Comparison of ENCODE assay signal across 25 cellular contexts in genomic region chr12:128073937-128074336, GRCh38.
DNase-seq lines count a peak whose midpoint lies in the region; ATAC-seq and TF ChIP-seq lines count a peak whose summit lies in the region.
"Had no signal": no experiment of that assay in that cellular context is flagged by ENCODE, and none has a peak within 500 bp of the region (broad histone marks: within the 10 kb centered on the region; RNA-seq: fewer than 3 reads in every experiment).

No MANE protein-coding gene starts in this region.

- no peak overlapping the region for H3K4me2 ChIP-seq in smooth muscle cell
- H3K4me2 ChIP-seq: BLaER1 had no signal

- H3K9ac ChIP-seq in colonic mucosa (ENCODE audit: low read depth in 2 of 2, low read length in 2 of 2) (no peak overlapping the region), smooth muscle cell (ENCODE audit: low read depth) (no peak overlapping the region)
- H3K9ac ChIP-seq: BLaER1 had no signal

- H3F3A ChIP-seq in smooth muscle cell (ENCODE audit: low read depth): peaks cover 9% of the 10 kb centered on the region

- H3K4me1 ChIP-seq in colonic mucosa: no peaks in the 10 kb centered on the region
- no peaks in the 10 kb centered on the region for H3K4me1 ChIP-seq in esophagus muscularis mucosa
- H3K4me1 ChIP-seq in smooth muscle cell (ENCODE audit: low read depth): peaks cover 5% of the 10 kb centered on the region
- H3K4me1 ChIP-seq: BE2C, BLaER1 had no signal

- H3K4me1 Mint-ChIP-seq in osteocyte (ENCODE audit: unreplicated experiment): peaks cover 5% of the 10 kb centered on the region
- H3K4me1 Mint-ChIP-seq: CD14-positive monocyte; CD4-positive, alpha-beta memory T cell; CD4-positive, CD25-positive, alpha-beta regulatory T cell; CD8-positive, alpha-beta memory T cell had no signal

- TF ChIP-seq CTCF in colonic mucosa (IDR thresholded peaks at IDR 0.05) (no peak), esophagus muscularis mucosa (IDR thresholded peaks at IDR 0.05) (no peak), osteocyte (IDR thresholded peaks at IDR 0.05) (no peak), WERI-Rb-1 (IDR thresholded peaks at IDR 0.05; ENCODE audit: low read depth, low read length) (no peak), smooth muscle cell (IDR thresholded peaks at IDR 0.05; ENCODE audit: borderline replicate concordance, insufficient read depth, poor library complexity, severe bottlenecking) (no peak)

- H3K4me3 Mint-ChIP-seq in osteocyte (ENCODE audit: unreplicated experiment): no peak overlapping the region
- H3K4me3 Mint-ChIP-seq: CD14-positive monocyte; CD4-positive, alpha-beta memory T cell; CD4-positive, CD25-positive, alpha-beta regulatory T cell; CD8-positive, alpha-beta memory T cell had no signal

- TF ChIP-seq POLR2A in esophagus muscularis mucosa (IDR thresholded peaks at IDR 0.05; ENCODE audit: low read depth): no peak

- WGBS in esophagus muscularis mucosa: 80% methylated on average over 13 of the region's 13 CpGs
- 90% methylated on average over 13 of the region's 13 CpGs for WGBS in smooth muscle cell (ENCODE audit: low lambda C conversion rate)

- no peaks in the 10 kb centered on the region for H4K20me1 ChIP-seq in smooth muscle cell (ENCODE audit: low read depth)
- H4K20me1 ChIP-seq: BLaER1 had no signal

- H3K79me2 ChIP-seq in smooth muscle cell (ENCODE audit: low read depth): no peaks in the 10 kb centered on the region

- H3K27ac Mint-ChIP-seq in osteocyte (ENCODE audit: unreplicated experiment): no peak overlapping the region
- H3K27ac Mint-ChIP-seq: CD14-positive monocyte; CD4-positive, alpha-beta memory T cell; CD4-positive, CD25-positive, alpha-beta regulatory T cell had no signal

- H3K27me3 ChIP-seq in colonic mucosa: no peaks in the 10 kb centered on the region
- peaks cover 0 to 9% (median 0%) of the 10 kb centered on the region in 4 donors for H3K27me3 ChIP-seq in esophagus muscularis mucosa
- no peaks in the 10 kb centered on the region for H3K27me3 ChIP-seq in WERI-Rb-1 (ENCODE audit: insufficient read depth, low read depth, severe bottlenecking)
- H3K27me3 ChIP-seq in smooth muscle cell (ENCODE audit: low read depth): no peaks in the 10 kb centered on the region
- H3K27me3 ChIP-seq: BE2C, BLaER1 had no signal

- H3K36me3 ChIP-seq in colonic mucosa (no peaks in the 10 kb centered on the region), esophagus muscularis mucosa (no peaks in the 10 kb centered on the region), WERI-Rb-1 (no peaks in the 10 kb centered on the region), smooth muscle cell (ENCODE audit: low read depth) (no peaks in the 10 kb centered on the region)
- H3K36me3 ChIP-seq: BE2C, BLaER1 had no signal

- no peak overlapping the region for H2AFZ ChIP-seq in smooth muscle cell (ENCODE audit: low read depth)

- ATAC-seq in GM18907 (IDR thresholded peaks at IDR 0.05; ENCODE audit: unreplicated experiment): no peak
- ATAC-seq: GM12878 had no signal

- intact Hi-C loops in colonic mucosa (cut with DNase I): no loop called here
- intact Hi-C loops in esophagus muscularis mucosa (cut with DNase I): no loop called here

- no peaks in the 10 kb centered on the region for H3K9me3 Mint-ChIP-seq in osteocyte (ENCODE audit: unreplicated experiment)

- H3K9me3 ChIP-seq in colonic mucosa (no peaks in the 10 kb centered on the region), esophagus muscularis mucosa (peaks cover 0 to 10% (median 4%) of the 10 kb centered on the region in 4 donors), WERI-Rb-1 (ENCODE audit: severe bottlenecking) (peaks cover 3% of the 10 kb centered on the region), smooth muscle cell (replicated peaks; ENCODE audit: low read depth) (no peaks in the 10 kb centered on the region)

- no peak overlapping the region for H3K4me3 ChIP-seq in colonic mucosa
- H3K4me3 ChIP-seq in esophagus muscularis mucosa: no peak overlapping the region
- H3K4me3 ChIP-seq in WERI-Rb-1 (ENCODE audit: low read depth, low read length): no peak overlapping the region
- H3K4me3 ChIP-seq in smooth muscle cell: no peak overlapping the region
- H3K4me3 ChIP-seq: BLaER1, GM12878 had no signal

- no peak for TF ChIP-seq EP300 in esophagus muscularis mucosa (IDR thresholded peaks at IDR 0.05)

- no peaks in the 10 kb centered on the region for H3K36me3 Mint-ChIP-seq in osteocyte (ENCODE audit: unreplicated experiment)
- H3K36me3 Mint-ChIP-seq: CD14-positive monocyte; CD4-positive, alpha-beta memory T cell; CD4-positive, CD25-positive, alpha-beta regulatory T cell; CD8-positive, alpha-beta memory T cell had no signal

- H3K27me3 Mint-ChIP-seq in osteocyte (ENCODE audit: unreplicated experiment): no peaks in the 10 kb centered on the region
- H3K27me3 Mint-ChIP-seq: CD4-positive, alpha-beta memory T cell; CD4-positive, CD25-positive, alpha-beta regulatory T cell had no signal

- DNase-seq in colonic mucosa: peak; percentile 5
- peak; percentile 45 for DNase-seq in esophagus muscularis mucosa (ENCODE audit: extremely low spot score)
- peak; percentile 54 for DNase-seq in osteocyte (ENCODE audit: extremely low spot score, unreplicated experiment)
- DNase-seq in WERI-Rb-1: no peak
- no peak for DNase-seq in smooth muscle cell (lab: John Stamatoyannopoulos, UW; ENCODE audit: unreplicated experiment)
- DNase-seq in NCI-H1048 (lab: John Stamatoyannopoulos, UW): no peak
- DNase-seq: 8988T; ACHN; BE2C; C1 segment of cervical spinal cord; CD4-positive, alpha-beta memory T cell; CD4-positive, CD25-positive, alpha-beta regulatory T cell; CD8-positive, alpha-beta memory T cell; COR-L47; DMS 273 treated with DMSO at 0.1 percent for 48 hours; DMS153; DMS53; DMS79; DND-41; EL; GDM1 had no signal

- H3K27ac ChIP-seq in colonic mucosa (no peak overlapping the region), esophagus muscularis mucosa (replicated peaks in 1 of 4) (no peak overlapping the region), WERI-Rb-1 (no peak overlapping the region), smooth muscle cell (ENCODE audit: low read depth) (no peak overlapping the region)
- H3K27ac ChIP-seq: BLaER1 had no signal

Comparison
In these comparisons a context has a peak if more than half of its experiments do, and no peak if none do; other contexts are left out.
1. DNase-seq: peak in colonic mucosa (single experiment), esophagus muscularis mucosa (single experiment) and osteocyte (single experiment); none in WERI-Rb-1 (single experiment), smooth muscle cell (single experiment) and NCI-H1048 (single experiment).